ENCODE assay signal across 7 cellular contexts in genomic region chr19:10431254-10431942, GRCh38. TPM values are rescaled to one million over a fixed set of nuclear protein-coding genes. Genes with fewer than 3 reads are reported as not detected.
A peak's percentile ranks its signal among the peaks of the same experiment; 100 is the strongest.
DNase-seq lines count a peak whose midpoint lies in the region; ATAC-seq and TF ChIP-seq lines count a peak whose summit lies in the region.

No MANE protein-coding gene starts in this region.

- peak; percentile 78 for DNase-seq in GM20000 (ENCODE audit: low spot score)
- peak in 1 of 3 donors; percentile 40 for DNase-seq in T-helper 17 cell
- DNase-seq in esophagus muscularis mucosa (ENCODE audit: extremely low spot score), result no peak
- DNase-seq in ovary, result no peak
- DNase-seq in EL, result no peak

- no peak for TF ChIP-seq EP300 in esophagus muscularis mucosa (IDR thresholded peaks at IDR 0.05)
- no peak for TF ChIP-seq EP300 in ovary (IDR thresholded peaks at IDR 0.05)

- H3K4me1 ChIP-seq in esophagus muscularis mucosa (peaks cover 16 to 32% (median 31%) of the 10 kb centered on the region in 4 donors), ovary (ENCODE audit: insufficient read depth) (peaks cover 3% of the 10 kb centered on the region)

- H3K27me3 Mint-ChIP-seq in T-helper 17 cell, result peaks cover 7% of the 10 kb centered on the region

- H3K27ac Mint-ChIP-seq in T-helper 17 cell, result peak overlapping the region; percentile 91

- H3K36me3 ChIP-seq in esophagus muscularis mucosa (peaks cover 0 to 2% (median 0%) of the 10 kb centered on the region in 4 donors), ovary (no peaks in the 10 kb centered on the region)

- WGBS in esophagus muscularis mucosa, result 19% methylated on average over 22 of the region's 25 CpGs
- WGBS in ovary, 3 donors, result 10 to 13% (median 12%) methylated on average over 23 to 25 of the region's 25 CpGs

- peak overlapping the region; percentile 58 to 75 (median 65) for H3K4me3 ChIP-seq in esophagus muscularis mucosa
- H3K4me3 ChIP-seq in ovary, result peak overlapping the region; percentile 50

- no peaks in the 10 kb centered on the region for H3K9me3 ChIP-seq in T-helper 17 cell (ENCODE audit: control insufficient read depth, low read length, poor library complexity, severe bottlenecking)
- H3K9me3 ChIP-seq in esophagus muscularis mucosa, result no peaks in the 10 kb centered on the region
- no peaks in the 10 kb centered on the region for H3K9me3 ChIP-seq in ovary

- intact Hi-C loops in esophagus muscularis mucosa (cut with DNase I) (no loop called here), ovary (cut with DNase I) (no loop called here)

- H3K4me3 Mint-ChIP-seq in T-helper 17 cell, result peak overlapping the region; percentile 92

- TF ChIP-seq POLR2A in esophagus muscularis mucosa (IDR thresholded peaks at IDR 0.05; ENCODE audit: low read depth), result no peak
- TF ChIP-seq POLR2A in ovary (IDR thresholded peaks at IDR 0.05), result no peak

- peak overlapping the region; percentile 53 to 71 (median 69) for H3K27ac ChIP-seq in esophagus muscularis mucosa (replicated peaks in 1 of 4)
- no peak overlapping the region for H3K27ac ChIP-seq in ovary

- H3K27me3 ChIP-seq in esophagus muscularis mucosa (peaks cover 0 to 20% (median 0%) of the 10 kb centered on the region in 4 donors), ovary (peaks cover 9% of the 10 kb centered on the region)

- ATAC-seq in T-helper 17 cell (peak; percentile 14), HG03175 (IDR thresholded peaks at IDR 0.05; ENCODE audit: unreplicated experiment) (no peak), GM18867 (IDR thresholded peaks at IDR 0.05; ENCODE audit: unreplicated experiment) (no peak)

- no peak for TF ChIP-seq CTCF in GM20000 (IDR thresholded peaks at IDR 0.05; ENCODE audit: extremely low read depth, missing control alignments)
- no peak for TF ChIP-seq CTCF in esophagus muscularis mucosa (IDR thresholded peaks at IDR 0.05)
- no peak for TF ChIP-seq CTCF in ovary (IDR thresholded peaks at IDR 0.05)

- peaks cover 45% of the 10 kb centered on the region for H3K4me1 Mint-ChIP-seq in T-helper 17 cell

- peaks cover 2% of the 10 kb centered on the region for H3K36me3 Mint-ChIP-seq in T-helper 17 cell (ENCODE audit: low read depth)

RNA-seq across cellular contexts. Expression of gene PDE4A, which starts 11.1 kb away (rescaled TPM):
- 1 to 10 TPM; 5.7 to 9.5 TPM for total RNA-seq in T-helper 17 cell
- 10 to 100 TPM; 11.6 to 24.5 (median 14.1) TPM for total RNA-seq in esophagus muscularis mucosa
- 1 to 10 TPM in 6 of 7 donors, under 1 TPM in 1; 0.71 to 4.8 (median 3.0) TPM for total RNA-seq in ovary
- 1 to 10 TPM; 2.1 to 2.6 TPM for polyA plus RNA-seq in ovary

RNA-seq across cellular contexts. Expression of gene CDC37, which starts 28.1 kb away (rescaled TPM):
- total RNA-seq in T-helper 17 cell, result 100 to 1,000 TPM; 198 to 207 TPM
- total RNA-seq in esophagus muscularis mucosa, result 100 to 1,000 TPM; 131 to 176 (median 160) TPM
- 100 to 1,000 TPM in 5 of 7 donors, 10 to 100 TPM in 2; 81.3 to 123 (median 113) TPM for total RNA-seq in ovary
- polyA plus RNA-seq in ovary, result 100 to 1,000 TPM; 117 to 180 TPM

RNA-seq across cellular contexts. Expression of gene TYK2, which starts 51.0 kb away (rescaled TPM):
- total RNA-seq in T-helper 17 cell (100 to 1,000 TPM; 241 to 267 TPM), esophagus muscularis mucosa (10 to 100 TPM; 50.5 to 71.6 (median 65.9) TPM), ovary (100 to 1,000 TPM in 1 of 7 donors, 10 to 100 TPM in 6; 55.4 to 118 (median 81.6) TPM)
- polyA plus RNA-seq in ovary, result 10 to 100 TPM; 62.7 to 73.2 TPM

Comparison
In these comparisons a context has a peak if more than half of its experiments do, and no peak if none do; other contexts are left out.
1. H3K27ac ChIP-seq: peak in esophagus muscularis mucosa (4 of 4); none in ovary (0 of 2).